1 cellular context compared by ENCODE assay signal in the genomic region with DNA sequence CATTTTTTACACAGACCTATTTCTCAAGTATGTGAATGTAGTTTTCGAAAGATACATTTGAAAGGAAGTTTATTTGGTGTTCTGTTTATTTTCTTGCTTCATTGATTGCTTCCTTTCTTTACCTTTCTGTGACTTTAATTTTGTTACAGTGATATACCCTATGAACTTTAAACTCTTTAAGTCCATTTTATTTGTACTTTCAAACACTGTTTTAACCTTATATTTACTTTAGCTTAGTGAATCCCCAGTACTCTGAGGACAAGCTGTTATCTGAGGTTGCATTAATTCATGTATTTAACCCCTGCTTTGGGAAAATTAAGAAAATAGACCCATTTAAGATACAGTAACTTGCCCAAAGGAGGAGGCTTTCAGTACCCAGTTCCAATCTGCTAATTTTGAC.
TF ChIP-seq lines count a peak whose summit lies in the region.

No MANE protein-coding gene starts in this region.

TF ChIP-seq in HepG2, 621 proteins besides CTCF, POLR2A, EP300 and RAD21 (continued from another document and continues in another):
- no peak for TF ChIP-seq ZMYM3 (CRISPR knock-in tag; IDR thresholded peaks at IDR 0.05)
- no peak; the same call in 1 of the 2 replicates for TF ChIP-seq ZHX1 (CRISPR knock-in tag; IDR thresholded peaks at IDR 0.05; ENCODE audit: low read depth)
- TF ChIP-seq, protein P1, sequence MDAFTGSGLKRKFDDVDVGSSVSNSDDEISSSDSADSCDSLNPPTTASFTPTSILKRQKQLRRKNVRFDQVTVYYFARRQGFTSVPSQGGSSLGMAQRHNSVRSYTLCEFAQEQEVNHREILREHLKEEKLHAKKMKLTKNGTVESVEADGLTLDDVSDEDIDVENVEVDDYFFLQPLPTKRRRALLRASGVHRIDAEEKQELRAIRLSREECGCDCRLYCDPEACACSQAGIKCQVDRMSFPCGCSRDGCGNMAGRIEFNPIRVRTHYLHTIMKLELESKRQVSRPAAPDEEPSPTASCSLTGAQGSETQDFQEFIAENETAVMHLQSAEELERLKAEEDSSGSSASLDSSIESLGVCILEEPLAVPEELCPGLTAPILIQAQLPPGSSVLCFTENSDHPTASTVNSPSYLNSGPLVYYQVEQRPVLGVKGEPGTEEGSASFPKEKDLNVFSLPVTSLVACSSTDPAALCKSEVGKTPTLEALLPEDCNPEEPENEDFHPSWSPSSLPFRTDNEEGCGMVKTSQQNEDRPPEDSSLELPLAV (CRISPR knock-in tag; conservative IDR thresholded peaks at IDR 0.05; ENCODE audit: low read depth): no peak
- TF ChIP-seq POGZ (CRISPR knock-in tag; IDR thresholded peaks at IDR 0.05): no peak
- peak; percentile 67; the same call in 1 of the 2 replicates for TF ChIP-seq ZSCAN9 (CRISPR knock-in tag; IDR thresholded peaks at IDR 0.05; ENCODE audit: borderline replicate concordance)
- TF ChIP-seq, protein P2, sequence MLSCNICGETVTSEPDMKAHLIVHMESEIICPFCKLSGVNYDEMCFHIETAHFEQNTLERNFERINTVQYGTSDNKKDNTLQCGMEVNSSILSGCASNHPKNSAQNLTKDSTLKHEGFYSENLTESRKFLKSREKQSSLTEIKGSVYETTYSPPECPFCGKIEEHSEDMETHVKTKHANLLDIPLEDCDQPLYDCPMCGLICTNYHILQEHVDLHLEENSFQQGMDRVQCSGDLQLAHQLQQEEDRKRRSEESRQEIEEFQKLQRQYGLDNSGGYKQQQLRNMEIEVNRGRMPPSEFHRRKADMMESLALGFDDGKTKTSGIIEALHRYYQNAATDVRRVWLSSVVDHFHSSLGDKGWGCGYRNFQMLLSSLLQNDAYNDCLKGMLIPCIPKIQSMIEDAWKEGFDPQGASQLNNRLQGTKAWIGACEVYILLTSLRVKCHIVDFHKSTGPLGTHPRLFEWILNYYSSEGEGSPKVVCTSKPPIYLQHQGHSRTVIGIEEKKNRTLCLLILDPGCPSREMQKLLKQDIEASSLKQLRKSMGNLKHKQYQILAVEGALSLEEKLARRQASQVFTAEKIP (CRISPR knock-in tag; IDR thresholded peaks at IDR 0.05; ENCODE audit: borderline replicate concordance): no peak
- TF ChIP-seq ZNF572 (CRISPR knock-in tag; IDR thresholded peaks at IDR 0.05): no peak
- TF ChIP-seq ZNF205 (CRISPR knock-in tag; IDR thresholded peaks at IDR 0.05): no peak
- TF ChIP-seq RXRB (CRISPR knock-in tag; IDR thresholded peaks at IDR 0.05; ENCODE audit: borderline replicate concordance): peak; percentile 91
- TF ChIP-seq GATA4 (IDR thresholded peaks at IDR 0.05; ENCODE audit: borderline replicate concordance, low read depth): peak; percentile 59; the same call in 1 of the 2 replicates
- TF ChIP-seq MED13 (CRISPR knock-in tag; IDR thresholded peaks at IDR 0.05): no peak
- no peak for TF ChIP-seq DNMT3B (CRISPR knock-in tag; conservative IDR thresholded peaks at IDR 0.05)
- peak; percentile 94 for TF ChIP-seq NR2F6 (IDR thresholded peaks at IDR 0.05)
- peak; percentile 82 for TF ChIP-seq NR2F6 (CRISPR knock-in tag; IDR thresholded peaks at IDR 0.05)
- TF ChIP-seq, protein P3, sequence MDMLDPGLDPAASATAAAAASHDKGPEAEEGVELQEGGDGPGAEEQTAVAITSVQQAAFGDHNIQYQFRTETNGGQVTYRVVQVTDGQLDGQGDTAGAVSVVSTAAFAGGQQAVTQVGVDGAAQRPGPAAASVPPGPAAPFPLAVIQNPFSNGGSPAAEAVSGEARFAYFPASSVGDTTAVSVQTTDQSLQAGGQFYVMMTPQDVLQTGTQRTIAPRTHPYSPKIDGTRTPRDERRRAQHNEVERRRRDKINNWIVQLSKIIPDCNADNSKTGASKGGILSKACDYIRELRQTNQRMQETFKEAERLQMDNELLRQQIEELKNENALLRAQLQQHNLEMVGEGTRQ (IDR thresholded peaks at IDR 0.05; ENCODE audit: low read depth, low read length): no peak
- TF ChIP-seq, protein P3 (CRISPR knock-in tag; IDR thresholded peaks at IDR 0.05; ENCODE audit: borderline replicate concordance): no peak
- no peak for TF ChIP-seq ZNF33A (CRISPR knock-in tag; IDR thresholded peaks at IDR 0.05; ENCODE audit: borderline replicate concordance)
- TF ChIP-seq TRIM24 (CRISPR knock-in tag; IDR thresholded peaks at IDR 0.05): no peak
- TF ChIP-seq NFRKB (IDR thresholded peaks at IDR 0.05): no peak
- peak; percentile 67; the same call in 1 of the 2 replicates for TF ChIP-seq ATF2 (CRISPR knock-in tag; IDR thresholded peaks at IDR 0.05)
- no peak for TF ChIP-seq ZBED4 (CRISPR knock-in tag; IDR thresholded peaks at IDR 0.05; ENCODE audit: borderline replicate concordance)
- TF ChIP-seq PRDM15 (CRISPR knock-in tag; IDR thresholded peaks at IDR 0.05): no peak
- TF ChIP-seq MAFG (CRISPR knock-in tag; IDR thresholded peaks at IDR 0.05): no peak
- TF ChIP-seq NR0B2 (CRISPR knock-in tag; IDR thresholded peaks at IDR 0.05): no peak
- TF ChIP-seq, protein P4, sequence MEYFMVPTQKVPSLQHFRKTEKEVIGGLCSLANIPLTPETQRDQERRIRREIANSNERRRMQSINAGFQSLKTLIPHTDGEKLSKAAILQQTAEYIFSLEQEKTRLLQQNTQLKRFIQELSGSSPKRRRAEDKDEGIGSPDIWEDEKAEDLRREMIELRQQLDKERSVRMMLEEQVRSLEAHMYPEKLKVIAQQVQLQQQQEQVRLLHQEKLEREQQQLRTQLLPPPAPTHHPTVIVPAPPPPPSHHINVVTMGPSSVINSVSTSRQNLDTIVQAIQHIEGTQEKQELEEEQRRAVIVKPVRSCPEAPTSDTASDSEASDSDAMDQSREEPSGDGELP (IDR thresholded peaks at IDR 0.05; ENCODE audit: borderline replicate concordance, low read depth): no peak
- no peak for TF ChIP-seq MIER2 (CRISPR knock-in tag; IDR thresholded peaks at IDR 0.05)
